Comparison of ENCODE assay signal across 10 cellular contexts in the genomic region with DNA sequence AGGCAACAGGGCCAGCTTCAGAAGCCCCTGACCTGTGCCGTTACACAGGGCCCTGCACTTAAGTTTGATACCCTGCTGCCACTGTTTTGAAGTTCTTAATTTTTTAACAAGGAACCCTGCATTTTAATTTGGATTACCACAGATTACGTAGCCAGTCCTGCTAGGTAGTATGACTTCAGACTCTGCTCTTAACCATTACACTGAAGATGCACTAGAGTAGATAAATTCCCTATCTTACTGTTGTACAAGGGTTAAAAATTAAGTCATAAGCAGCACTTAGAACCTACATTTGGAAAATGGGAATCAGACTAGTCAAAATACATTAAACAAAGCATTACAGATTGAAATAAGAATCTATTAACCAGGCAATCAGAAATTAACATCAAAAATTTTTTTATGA. TPM values are rescaled to one million over a fixed set of nuclear protein-coding genes. Genes with fewer than 3 reads are reported as not detected.
DNase-seq lines count a peak whose midpoint lies in the region; TF ChIP-seq lines count a peak whose summit lies in the region.
"Had no signal": no experiment of that assay in that cellular context is flagged by ENCODE, and none has a peak within 500 bp of the region (broad histone marks: within the 10 kb centered on the region; RNA-seq: fewer than 3 reads in every experiment).

No MANE protein-coding gene starts in this region.

- H3K4me3 Mint-ChIP-seq in brain = peak overlapping the region; percentile 75 to 92 (median 91)
- H3K4me3 Mint-ChIP-seq in nephron = peak overlapping the region; percentile 71 to 81 (median 76)
- H3K4me3 Mint-ChIP-seq in activated T-helper 2 cell treated with anti-CD3 and anti-CD28 coated beads, Interferon-gamma antibody, Interleukin-2, Interleukin-4, amounts not matched to agents 10 μg/mL and 5 μg/mL and 100 μg/mL, durations not matched to agents 14 hours and 24 hours and 36 hours (ENCODE audit: low read depth) = no peak overlapping the region

- DNase-seq in DMS 273 (lab: John Stamatoyannopoulos, UW; ENCODE audit: unreplicated experiment) = peak; percentile 14
- no peak for DNase-seq in DMS 273 treated with DMSO at 0.1 percent for 48 hours (lab: John Stamatoyannopoulos, UW)
- DNase-seq in Karpas-422 = peak; percentile 40
- DNase-seq in SIG-M5 treated with dmso at 0.1 percent for 504 hours (lab: John Stamatoyannopoulos, UW; ENCODE audit: unreplicated experiment) = no peak
- no peak for DNase-seq in NCI-H1694 (lab: John Stamatoyannopoulos, UW)
- DNase-seq in activated T-helper 2 cell treated with anti-CD3 and anti-CD28 coated beads, Interferon-gamma antibody, Interleukin-2, Interleukin-4, amounts not matched to agents 10 μg/mL and 5 μg/mL and 100 μg/mL, durations not matched to agents 14 hours and 24 hours and 36 hours (ENCODE audit: low spot score) = no peak
- DNase-seq: SJCRH30, small intestine had no signal

- no peaks in the 10 kb centered on the region for H3K9me2 ChIP-seq in Karpas-422 (replicated peaks; ENCODE audit: insufficient read depth, low read length)

- H3K9ac ChIP-seq in Karpas-422 (ENCODE audit: low read length) = peak overlapping the region; percentile 39

- H2AFZ ChIP-seq in Karpas-422 (ENCODE audit: low read length) = no peak overlapping the region

- no peak overlapping the region for H3K27ac ChIP-seq in Karpas-422 (ENCODE audit: low read length)
- H3K27ac ChIP-seq: SJCRH30 had no signal

- H3K36me3 ChIP-seq in Karpas-422 (ENCODE audit: insufficient read depth, low read length) = peaks cover 8% of the 10 kb centered on the region; the same call in 1 of the 2 replicates

- H3K4me2 ChIP-seq in Karpas-422 (ENCODE audit: low read depth, low read length, poor library complexity, severe bottlenecking) = peak overlapping the region; percentile 87

- H3K79me2 ChIP-seq in Karpas-422 (ENCODE audit: low read length) = peaks cover 66% of the 10 kb centered on the region

- TF ChIP-seq CTCF in brain (conservative IDR thresholded peaks at IDR 0.05) = no peak
- TF ChIP-seq CTCF in nephron (IDR thresholded peaks at IDR 0.05; ENCODE audit: unreplicated experiment in 3 of 3) = no peak

- no peaks in the 10 kb centered on the region for H3K9me3 Mint-ChIP-seq in brain
- no peaks in the 10 kb centered on the region for H3K9me3 Mint-ChIP-seq in nephron
- H3K9me3 Mint-ChIP-seq in activated T-helper 2 cell treated with anti-CD3 and anti-CD28 coated beads, Interferon-gamma antibody, Interleukin-2, Interleukin-4, amounts not matched to agents 10 μg/mL and 5 μg/mL and 100 μg/mL, durations not matched to agents 14 hours and 24 hours and 36 hours = no peaks in the 10 kb centered on the region

- H3K36me3 Mint-ChIP-seq in brain (peaks cover 8% of the 10 kb centered on the region), nephron (ENCODE audit: low read depth) (no peaks in the 10 kb centered on the region)
- H3K36me3 Mint-ChIP-seq in activated T-helper 2 cell treated with anti-CD3 and anti-CD28 coated beads, Interferon-gamma antibody, Interleukin-2, Interleukin-4, amounts not matched to agents 10 μg/mL and 5 μg/mL and 100 μg/mL, durations not matched to agents 14 hours and 24 hours and 36 hours (ENCODE audit: low read depth) = peaks cover 17% of the 10 kb centered on the region

- H3K27ac Mint-ChIP-seq in brain = peak overlapping the region in 1 of 5 experiments; percentile 26
- peak overlapping the region in 1 of 3 experiments; percentile 12 for H3K27ac Mint-ChIP-seq in nephron
- no peak overlapping the region for H3K27ac Mint-ChIP-seq in activated T-helper 2 cell treated with anti-CD3 and anti-CD28 coated beads, Interferon-gamma antibody, Interleukin-2, Interleukin-4, amounts not matched to agents 10 μg/mL and 5 μg/mL and 100 μg/mL, durations not matched to agents 14 hours and 24 hours and 36 hours

- peaks cover 44% of the 10 kb centered on the region for H3K4me1 Mint-ChIP-seq in brain
- H3K4me1 Mint-ChIP-seq in nephron = peaks cover 30% of the 10 kb centered on the region
- peaks cover 27% of the 10 kb centered on the region for H3K4me1 Mint-ChIP-seq in activated T-helper 2 cell treated with anti-CD3 and anti-CD28 coated beads, Interferon-gamma antibody, Interleukin-2, Interleukin-4, amounts not matched to agents 10 μg/mL and 5 μg/mL and 100 μg/mL, durations not matched to agents 14 hours and 24 hours and 36 hours (ENCODE audit: low read depth)

- H3K27me3 Mint-ChIP-seq in brain (peaks cover 9% of the 10 kb centered on the region), nephron (ENCODE audit: low read depth) (no peaks in the 10 kb centered on the region)
- no peaks in the 10 kb centered on the region for H3K27me3 Mint-ChIP-seq in activated T-helper 2 cell treated with anti-CD3 and anti-CD28 coated beads, Interferon-gamma antibody, Interleukin-2, Interleukin-4, amounts not matched to agents 10 μg/mL and 5 μg/mL and 100 μg/mL, durations not matched to agents 14 hours and 24 hours and 36 hours (ENCODE audit: low read depth)

- H3K4me3 ChIP-seq in Karpas-422 (ENCODE audit: low read length) = peak overlapping the region; percentile 45
- H3K4me3 ChIP-seq: SJCRH30 had no signal

- intact Hi-C loops in activated T-helper 2 cell treated with anti-CD3 and anti-CD28 coated beads, Interferon-gamma antibody, Interleukin-2, Interleukin-4, amounts not matched to agents 10 μg/mL and 5 μg/mL and 100 μg/mL, durations not matched to agents 14 hours and 24 hours and 36 hours (cut with micrococcal nuclease) = no loop called here

- H3K27me3 ChIP-seq in Karpas-422 (ENCODE audit: low read length) = no peaks in the 10 kb centered on the region
- H3K27me3 ChIP-seq: SJCRH30 had no signal

- no peaks in the 10 kb centered on the region for H4K20me1 ChIP-seq in Karpas-422 (ENCODE audit: insufficient read depth, low read depth, low read length)

- no peaks in the 10 kb centered on the region for H3K9me3 ChIP-seq in Karpas-422 (ENCODE audit: low read length)
- H3K9me3 ChIP-seq: SJCRH30 had no signal

- peaks cover 30% of the 10 kb centered on the region for H3K4me1 ChIP-seq in Karpas-422 (ENCODE audit: low read length)
- H3K4me1 ChIP-seq: SJCRH30 had no signal

RNA-seq across cellular contexts. Expression of a gene that starts 2.3 kb away (rescaled TPM):
- total RNA-seq in Karpas-422 (2014; rRNA removed; shearing (Covaris generic); ENCODE audit: low replicate concordance) = 14.4 and 30.7 TPM in 2 replicates
- 13.5 TPM for polyA plus RNA-seq in brain (ENCODE audit: insufficient read depth, low read depth, low replicate concordance)
- 29.4 and 34.8 TPM in 2 replicates for total RNA-seq in activated T-helper 2 cell treated with anti-CD3 and anti-CD28 coated beads, Interferon-gamma antibody, Interleukin-2, Interleukin-4, amounts not matched to agents 10 μg/mL and 5 μg/mL and 100 μg/mL, durations not matched to agents 14 hours and 24 hours and 36 hours

RNA-seq across cellular contexts. Expression of a gene that starts 59.2 kb away (rescaled TPM):
- 14.5 and 40.5 TPM in 2 replicates for total RNA-seq in Karpas-422 (2014; rRNA removed; shearing (Covaris generic); ENCODE audit: low replicate concordance)
- 1.7 TPM for polyA plus RNA-seq in brain (ENCODE audit: insufficient read depth, low read depth, low replicate concordance)
- 16.3 and 16.5 TPM in 2 replicates for total RNA-seq in activated T-helper 2 cell treated with anti-CD3 and anti-CD28 coated beads, Interferon-gamma antibody, Interleukin-2, Interleukin-4, amounts not matched to agents 10 μg/mL and 5 μg/mL and 100 μg/mL, durations not matched to agents 14 hours and 24 hours and 36 hours

Comparison
In these comparisons a context has a peak if more than half of its experiments do, and no peak if none do; other contexts are left out.
1. DNase-seq: peak in DMS 273 (single experiment) and Karpas-422 (single experiment); none in DMS 273 treated with DMSO at 0.1 percent for 48 hours (single experiment), SIG-M5 treated with dmso at 0.1 percent for 504 hours (single experiment), NCI-H1694 (single experiment) and activated T-helper 2 cell treated with anti-CD3 and anti-CD28 coated beads, Interferon-gamma antibody, Interleukin-2, Interleukin-4, amounts not matched to agents 10 μg/mL and 5 μg/mL and 100 μg/mL, durations not matched to agents 14 hours and 24 hours and 36 hours (single experiment).